Comparison of ENCODE assay signal across 10 cellular contexts in genomic region chr4:119297795-119298194, GRCh38. TPM values are rescaled to one million over a fixed set of nuclear protein-coding genes. Genes with fewer than 3 reads are reported as not detected.
DNase-seq lines count a peak whose midpoint lies in the region; ATAC-seq, FAIRE-seq and TF ChIP-seq lines count a peak whose summit lies in the region.
"Had no signal": no experiment of that assay in that cellular context is flagged by ENCODE, and none has a peak within 500 bp of the region (broad histone marks: within the 10 kb centered on the region; RNA-seq: fewer than 3 reads in every experiment).

No MANE protein-coding gene starts in this region.

- H3K4me3 ChIP-seq in MM.1S (ENCODE audit: low read length): peak overlapping the region; percentile 78; the same call in 1 of the 2 replicates
- H3K4me3 ChIP-seq in dorsolateral prefrontal cortex: peak overlapping the region in 32 of 59 donors; percentile 2 to 97 (median 87)
- peak overlapping the region; percentile 68 for H3K4me3 ChIP-seq in neural progenitor cell
- H3K4me3 ChIP-seq in small intestine (ENCODE audit: low read depth in 1 of 2, low read length in 2 of 2): no peak overlapping the region

- CTCF ChIA-PET in CD4-positive, alpha-beta T cell (lab: Charles Lee): interaction anchor here (0.7 kb wide), 1 partner anchor 39 kb away, joined by 3 read pairs; no protein-coding TSS in a partner anchor

- POLR2A ChIA-PET in CD4-positive, alpha-beta T cell (lab: Charles Lee): interaction anchor here (0.6 to 1.8 kb wide), 2 partner anchors 85 to 331 kb away, joined by 3 to 9 read pairs; partner anchors contain the start of gene USP53

- H3K27me3 ChIP-seq in CD4-positive, alpha-beta T cell (ENCODE audit: control insufficient read depth, insufficient read depth, low read length): no peaks in the 10 kb centered on the region
- H3K27me3 ChIP-seq in MM.1S (replicated peaks; ENCODE audit: insufficient read depth, low read length): no peaks in the 10 kb centered on the region
- H3K27me3 ChIP-seq in dorsolateral prefrontal cortex: no peaks in the 10 kb centered on the region
- H3K27me3 ChIP-seq in neural progenitor cell: no peaks in the 10 kb centered on the region
- no peaks in the 10 kb centered on the region for H3K27me3 ChIP-seq in small intestine (ENCODE audit: control insufficient read depth in 2 of 2, insufficient read depth in 2 of 2, low read length in 2 of 2)
- H3K27me3 ChIP-seq: sigmoid colon had no signal

- no peaks in the 10 kb centered on the region for H4K20me1 ChIP-seq in MM.1S (ENCODE audit: insufficient read depth, low read length)
- no peaks in the 10 kb centered on the region for H4K20me1 ChIP-seq in neural progenitor cell (ENCODE audit: low read depth)

- H3K9me3 Mint-ChIP-seq in CD4-positive, alpha-beta T cell: no peaks in the 10 kb centered on the region
- peaks cover 7% of the 10 kb centered on the region for H3K9me3 Mint-ChIP-seq in neural progenitor cell

- no peak for DNase-seq in CD4-positive, alpha-beta T cell
- no peak for DNase-seq in MM.1S
- DNase-seq in dorsolateral prefrontal cortex: no peak
- no peak for DNase-seq in neural progenitor cell (ENCODE audit: low spot score)
- DNase-seq in COR-L47 (lab: John Stamatoyannopoulos, UW): no peak
- DNase-seq in small intestine: no peak
- DNase-seq: sigmoid colon had no signal

- H3K36me3 ChIP-seq in MM.1S (replicated peaks; ENCODE audit: insufficient read depth, low read length) (no peaks in the 10 kb centered on the region), neural progenitor cell (peaks cover 19% of the 10 kb centered on the region), small intestine (ENCODE audit: control insufficient read depth in 2 of 2, insufficient read depth in 2 of 2, low read length in 2 of 2) (peaks cover 5 to 6% of the 10 kb centered on the region in 2 donors)

- H3K9me3 ChIP-seq in CD4-positive, alpha-beta T cell (ENCODE audit: control insufficient read depth, low read length): no peaks in the 10 kb centered on the region
- H3K9me3 ChIP-seq in MM.1S (replicated peaks; ENCODE audit: insufficient read depth, low read length) (no peaks in the 10 kb centered on the region), neural progenitor cell (ENCODE audit: low read depth) (no peaks in the 10 kb centered on the region), small intestine (ENCODE audit: control insufficient read depth, low read depth) (no peaks in the 10 kb centered on the region)
- H3K9me3 ChIP-seq: sigmoid colon had no signal

- H3K4me1 ChIP-seq in MM.1S (ENCODE audit: low read length): peaks cover 8% of the 10 kb centered on the region
- no peaks in the 10 kb centered on the region for H3K4me1 ChIP-seq in neural progenitor cell
- peaks cover 0 to 11% of the 10 kb centered on the region in 2 donors for H3K4me1 ChIP-seq in small intestine (ENCODE audit: control insufficient read depth in 2 of 2, insufficient read depth in 1 of 2, low read depth in 1 of 2, low read length in 1 of 2)

- no peak for TF ChIP-seq CTCF in CD4-positive, alpha-beta T cell (IDR thresholded peaks at IDR 0.05)
- TF ChIP-seq CTCF in MM.1S (IDR thresholded peaks at IDR 0.05; ENCODE audit: low read length) (no peak), dorsolateral prefrontal cortex (IDR thresholded peaks at IDR 0.05 in 54 of 56, conservative IDR thresholded peaks at IDR 0.05 in 2 of 56; ENCODE audit: low read depth in 1 of 56, partially characterized antibody in 56 of 56) (no peak), neural progenitor cell (IDR thresholded peaks at IDR 0.05) (no peak)

- no peak overlapping the region for H3K27ac ChIP-seq in CD4-positive, alpha-beta T cell (ENCODE audit: low read depth, low read length)
- no peak overlapping the region for H3K27ac ChIP-seq in MM.1S (ENCODE audit: low read length)
- no peak overlapping the region for H3K27ac ChIP-seq in dorsolateral prefrontal cortex
- no peak overlapping the region for H3K27ac ChIP-seq in neural progenitor cell
- no peak overlapping the region for H3K27ac ChIP-seq in small intestine (ENCODE audit: low read depth in 1 of 2, low read length in 1 of 2)
- H3K27ac ChIP-seq: VCaP had no signal

- H3K79me2 ChIP-seq in MM.1S (ENCODE audit: low read length) (peaks cover 40% of the 10 kb centered on the region), neural progenitor cell (ENCODE audit: low read depth) (peaks cover 29% of the 10 kb centered on the region)

- FAIRE-seq in small intestine (lab: Jason Lieb, UNC): no peak

- no peaks in the 10 kb centered on the region for H3K9me2 ChIP-seq in MM.1S (replicated peaks; ENCODE audit: insufficient read depth, low read length)

- H3K36me3 Mint-ChIP-seq in CD4-positive, alpha-beta T cell (ENCODE audit: low read depth): peaks cover 56% of the 10 kb centered on the region
- H3K36me3 Mint-ChIP-seq in neural progenitor cell: peaks cover 27% of the 10 kb centered on the region

- peaks cover 41% of the 10 kb centered on the region for H3K4me1 Mint-ChIP-seq in CD4-positive, alpha-beta T cell (ENCODE audit: low read depth)
- H3K4me1 Mint-ChIP-seq in neural progenitor cell: peaks cover 26% of the 10 kb centered on the region

- H3F3A ChIP-seq in MM.1S (ENCODE audit: insufficient read depth, low read length): peaks cover 18% of the 10 kb centered on the region
- peaks cover 8% of the 10 kb centered on the region for H3F3A ChIP-seq in neural progenitor cell (ENCODE audit: low read depth)

- peak overlapping the region; percentile 99 for H3K4me3 Mint-ChIP-seq in CD4-positive, alpha-beta T cell
- peak overlapping the region; percentile 99 for H3K4me3 Mint-ChIP-seq in neural progenitor cell

- 68 to 85% (median 79%) methylated on average over 1 of the region's 1 CpG for WGBS in small intestine, 3 donors

- peak overlapping the region; percentile 99 for H3K27ac Mint-ChIP-seq in CD4-positive, alpha-beta T cell
- no peak overlapping the region for H3K27ac Mint-ChIP-seq in neural progenitor cell

- no peak for ATAC-seq in CD4-positive, alpha-beta T cell (ENCODE audit: poor library complexity)
- ATAC-seq in HG03095 (IDR thresholded peaks at IDR 0.05; ENCODE audit: unreplicated experiment): no peak

- intact Hi-C loops in CD4-positive, alpha-beta T cell (cut with DNase I, micrococcal nuclease): no loop called here
- intact Hi-C loops in dorsolateral prefrontal cortex (cut with DNase I): no loop called here

- H3K4me2 ChIP-seq in MM.1S (ENCODE audit: low read depth, low read length): peak overlapping the region; percentile 75
- H3K4me2 ChIP-seq in neural progenitor cell: peak overlapping the region; percentile 85

- H3K9ac ChIP-seq in MM.1S (ENCODE audit: low read length) (no peak overlapping the region), neural progenitor cell (no peak overlapping the region)

- no peaks in the 10 kb centered on the region for H3K27me3 Mint-ChIP-seq in CD4-positive, alpha-beta T cell
- H3K27me3 Mint-ChIP-seq in neural progenitor cell (ENCODE audit: insufficient read depth, low read depth): peaks cover 5% of the 10 kb centered on the region

- H2AFZ ChIP-seq in MM.1S (ENCODE audit: low read length): no peak overlapping the region
- H2AFZ ChIP-seq in neural progenitor cell (replicated peaks): no peak overlapping the region

RNA-seq across cellular contexts. Expression of gene FABP2, which starts 24.1 kb away (rescaled TPM):
- total RNA-seq in CD4-positive, alpha-beta T cell: not detected
- not detected for total RNA-seq in dorsolateral prefrontal cortex
- total RNA-seq in neural progenitor cell (ENCODE audit: low replicate concordance): not detected in 2 replicates
- polyA plus RNA-seq in small intestine: 1,000 to 10,000 TPM in 1 of 3 donors, 100 to 1,000 TPM in 2; 127 to 1,244 (median 661) TPM
- total RNA-seq: RPMI7951, sigmoid colon had no signal

Comparison
In these comparisons a context has a peak if more than half of its experiments do, and no peak if none do; other contexts are left out.
1. H3K4me3 ChIP-seq: peak in MM.1S (single experiment), dorsolateral prefrontal cortex (32 of 59) and neural progenitor cell (single experiment); none in small intestine (0 of 2).